Comparison of ENCODE assay signal across 8 cellular contexts in genomic region chr2:111315188-111315917, GRCh38.
DNase-seq lines count a peak whose midpoint lies in the region; ATAC-seq and TF ChIP-seq lines count a peak whose summit lies in the region.
"Not testable (repeated sequence)": the region's sequence is repeated elsewhere in the genome, so short reads cannot be mapped to it uniquely, and the experiment has no call there.

No MANE protein-coding gene starts in this region.

- BruUV-seq in MCF 10A (replicated peaks; lab: Mats Ljungman, UMichigan) = TSS peak; percentile 44

- not testable (repeated sequence) for H3K4me3 Mint-ChIP-seq in activated naive CD8-positive, alpha-beta T cell; MCF 10A (ENCODE audit: unreplicated experiment)

- POLR2A ChIA-PET in MCF 10A (lab: Yijun Ruan, JAX) = not testable (repeated sequence)

- H3K27me3 Mint-ChIP-seq in activated naive CD8-positive, alpha-beta T cell; MCF 10A (ENCODE audit: insufficient read depth, unreplicated experiment): not testable (repeated sequence)

- H2AFZ ChIP-seq in smooth muscle cell (ENCODE audit: low read depth) = not testable (repeated sequence)

- not testable (repeated sequence) for H3K4me1 ChIP-seq in smooth muscle cell (ENCODE audit: low read depth)

- H3K27ac ChIP-seq in smooth muscle cell (ENCODE audit: low read depth) = peak overlapping the region; percentile 38

- H3K9me3 Mint-ChIP-seq in activated naive CD8-positive, alpha-beta T cell (ENCODE audit: low read depth); MCF 10A (ENCODE audit: unreplicated experiment): not testable (repeated sequence)

- H3K27me3 ChIP-seq in smooth muscle cell (ENCODE audit: low read depth) = not testable (repeated sequence)

- DNase-seq in A172 (ENCODE audit: low spot score) (peak; percentile 17), RPMI7951 (ENCODE audit: low read depth) (peak; percentile 66), islet precursor cell (peak; percentile 72)
- DNase-seq in activated CD8-positive, alpha-beta memory T cell treated with anti-CD3 and anti-CD28 coated beads for 24 hours = peak; percentile 61
- not testable (repeated sequence) for DNase-seq in MCF 10A (ENCODE audit: unreplicated experiment); smooth muscle cell (lab: John Stamatoyannopoulos, UW; ENCODE audit: unreplicated experiment)

- H3K79me2 ChIP-seq in smooth muscle cell (ENCODE audit: low read depth) = not testable (repeated sequence)

- not testable (repeated sequence) for H3K9me3 ChIP-seq in smooth muscle cell (replicated peaks; ENCODE audit: low read depth)

- not testable (repeated sequence) for H3K4me2 ChIP-seq in smooth muscle cell

- not testable (repeated sequence) for H3K36me3 ChIP-seq in smooth muscle cell (ENCODE audit: low read depth)

- TF ChIP-seq CTCF in MCF 10A (IDR thresholded peaks at IDR 0.05; ENCODE audit: unreplicated experiment); smooth muscle cell (IDR thresholded peaks at IDR 0.05; ENCODE audit: borderline replicate concordance, insufficient read depth, poor library complexity, severe bottlenecking): not testable (repeated sequence)

- 67% methylated on average over 10 of the region's 13 CpGs for WGBS in smooth muscle cell (ENCODE audit: low lambda C conversion rate)

- not testable (repeated sequence) for H3K9ac ChIP-seq in smooth muscle cell (ENCODE audit: low read depth)

- H3K36me3 Mint-ChIP-seq in activated naive CD8-positive, alpha-beta T cell; MCF 10A (ENCODE audit: insufficient read depth, unreplicated experiment): not testable (repeated sequence)

- peak overlapping the region; percentile 72 for H3K27ac Mint-ChIP-seq in activated naive CD8-positive, alpha-beta T cell
- not testable (repeated sequence) for H3K27ac Mint-ChIP-seq in MCF 10A (ENCODE audit: low read depth, unreplicated experiment)

- intact Hi-C loops in MCF 10A (cut with micrococcal nuclease) = not testable (repeated sequence)

- CTCF ChIA-PET in MCF 10A (lab: Yijun Ruan, JAX) = not testable (repeated sequence)

- peaks cover 12% of the 10 kb centered on the region for H3K4me1 Mint-ChIP-seq in activated naive CD8-positive, alpha-beta T cell (ENCODE audit: low read depth)
- not testable (repeated sequence) for H3K4me1 Mint-ChIP-seq in MCF 10A (ENCODE audit: insufficient read depth, unreplicated experiment)

- H4K20me1 ChIP-seq in smooth muscle cell (ENCODE audit: low read depth) = not testable (repeated sequence)

- not testable (repeated sequence) for H3K4me3 ChIP-seq in smooth muscle cell

- peak; percentile 44 for ATAC-seq in GM18520 (IDR thresholded peaks at IDR 0.05; ENCODE audit: unreplicated experiment)

- not testable (repeated sequence) for H3F3A ChIP-seq in smooth muscle cell (ENCODE audit: low read depth)
